1 cellular context compared by ENCODE assay signal in genomic region chr5:56443826-56444225, GRCh38.
TF ChIP-seq lines count a peak whose summit lies in the region.

No MANE protein-coding gene starts in this region.

TF ChIP-seq in GM23338, 12 proteins besides CTCF, POLR2A, EP300 and RAD21 (continued from another document):
- TF ChIP-seq ZNF462 (CRISPR knock-in tag; IDR thresholded peaks at IDR 0.05) = no peak
- no peak for TF ChIP-seq REST (IDR thresholded peaks at IDR 0.05; ENCODE audit: unreplicated experiment)
- TF ChIP-seq NANOG (IDR thresholded peaks at IDR 0.05; ENCODE audit: borderline replicate concordance) = no peak
- no peak for TF ChIP-seq ETS1 (IDR thresholded peaks at IDR 0.05)
- TF ChIP-seq ZNF114 (CRISPR knock-in tag; IDR thresholded peaks at IDR 0.05) = no peak
- TF ChIP-seq ZNF331 (CRISPR knock-in tag; IDR thresholded peaks at IDR 0.05; ENCODE audit: low read depth) = no peak
- TF ChIP-seq STAT1 (IDR thresholded peaks at IDR 0.05; ENCODE audit: unreplicated experiment) = no peak
- no peak for TF ChIP-seq CREB1 (CRISPR knock-in tag; IDR thresholded peaks at IDR 0.05; ENCODE audit: low read depth)
- no peak for TF ChIP-seq EZH2 (IDR thresholded peaks at IDR 0.05; ENCODE audit: low read depth, unreplicated experiment)
